Comparison of ENCODE assay signal across 8 cellular contexts in genomic region chr12:47905313-47905730, GRCh38. TPM values are rescaled to one million over a fixed set of nuclear protein-coding genes. Genes with fewer than 3 reads are reported as not detected.
DNase-seq lines count a peak whose midpoint lies in the region; ATAC-seq and TF ChIP-seq lines count a peak whose summit lies in the region.

No MANE protein-coding gene starts in this region.

- H3K4me3 ChIP-seq in Panc1 (ENCODE audit: low read depth in 2 of 2, low read length in 2 of 2) (peak overlapping the region; percentile 49 to 69), endodermal cell (ENCODE audit: low read length) (peak overlapping the region; percentile 80), muscle layer of duodenum (ENCODE audit: low read depth in 1 of 2, low read length in 2 of 2) (peak overlapping the region; percentile 55 to 75)

- DNase-seq in activated T-cell treated with anti-CD3 and anti-CD28 coated beads, Interleukin-2, amount 50 U/mL, for 4 hours = peak; percentile 25
- DNase-seq in activated T-cell treated with anti-CD3 and anti-CD28 coated beads, Interleukin-2, amount 50 U/mL, for 48 hours = no peak
- DNase-seq in Panc1 (ENCODE audit: low read depth, low spot score) = no peak
- peak; percentile 96 for DNase-seq in endodermal cell
- no peak for DNase-seq in H4 (ENCODE audit: low spot score)

- TF ChIP-seq CTCF in Panc1 (IDR thresholded peaks at IDR 0.05) (peak; percentile 81), endodermal cell (conservative IDR thresholded peaks at IDR 0.05) (peak; percentile 78)

- intact Hi-C loops in Panc1 (cut with micrococcal nuclease; ENCODE audit: unreplicated experiment) = no loop called here

- POLR2A ChIA-PET in Panc1 (lab: Charles Lee) = no interaction called here

- H3K36me3 Mint-ChIP-seq in activated T-cell treated with anti-CD3 and anti-CD28 coated beads, Interleukin-2, amount 50 U/mL, for 4 hours (ENCODE audit: insufficient read depth) = peaks cover 9% of the 10 kb centered on the region
- no peaks in the 10 kb centered on the region for H3K36me3 Mint-ChIP-seq in endodermal cell (ENCODE audit: low read depth)

- H3K4me3 Mint-ChIP-seq in activated T-cell treated with anti-CD3 and anti-CD28 coated beads, Interleukin-2, amount 50 U/mL, for 4 hours = peak overlapping the region; percentile 97
- peak overlapping the region; percentile 54 for H3K4me3 Mint-ChIP-seq in endodermal cell

- ATAC-seq in activated T-cell treated with anti-CD3 and anti-CD28 coated beads, Interleukin-2, amount 50 U/mL, for 4 hours = peak; percentile 8 to 9
- ATAC-seq in HG02852 (IDR thresholded peaks at IDR 0.05; ENCODE audit: unreplicated experiment) (peak; percentile 16), Panc1 (peak; percentile 69), HG03469 (IDR thresholded peaks at IDR 0.05; ENCODE audit: unreplicated experiment) (no peak)

- H3K27me3 ChIP-seq in Panc1 (ENCODE audit: control insufficient read depth, insufficient read depth, low read length) (peaks cover 18% of the 10 kb centered on the region), endodermal cell (ENCODE audit: control insufficient read depth, insufficient read depth, low read length, poor library complexity, severe bottlenecking) (peaks cover 97% of the 10 kb centered on the region), muscle layer of duodenum (ENCODE audit: low read depth, low read length) (no peaks in the 10 kb centered on the region)

- no TSS peak for BruUV-seq in Panc1 (replicated peaks; lab: Mats Ljungman, UMichigan)

- in situ Hi-C loops in Panc1 (cut with HindIII; ENCODE audit: low pct_unique_long_range_greater_than_20kb, low sequenced_read_pairs) = no loop called here

- CTCF ChIA-PET in Panc1 (lab: Charles Lee) = interaction anchor here (0.6 to 1.7 kb wide), 5 partner anchors 8 to 572 kb away, joined by 3 to 9 read pairs (median 4); no protein-coding TSS in a partner anchor

- H3K9ac ChIP-seq in endodermal cell (ENCODE audit: extremely low read depth, low read length, poor library complexity, severe bottlenecking) = no peak overlapping the region

- H3K9me3 ChIP-seq in Panc1 (ENCODE audit: control insufficient read depth, insufficient read depth, low read depth, low read length) (no peaks in the 10 kb centered on the region), endodermal cell (ENCODE audit: control insufficient read depth, low read length) (no peaks in the 10 kb centered on the region), muscle layer of duodenum (ENCODE audit: control insufficient read depth in 1 of 2, low read length in 2 of 2) (no peaks in the 10 kb centered on the region)

- H3K9me3 Mint-ChIP-seq in activated T-cell treated with anti-CD3 and anti-CD28 coated beads, Interleukin-2, amount 50 U/mL, for 4 hours = no peaks in the 10 kb centered on the region
- no peaks in the 10 kb centered on the region for H3K9me3 Mint-ChIP-seq in endodermal cell

- H3K4me1 ChIP-seq in Panc1 (ENCODE audit: control insufficient read depth, insufficient read depth, low read length) = peaks cover 10% of the 10 kb centered on the region; the same call in 1 of the 2 replicates
- H3K4me1 ChIP-seq in endodermal cell (ENCODE audit: control insufficient read depth, insufficient read depth, low read length) = no peaks in the 10 kb centered on the region
- peaks cover 7 to 20% of the 10 kb centered on the region in 2 donors for H3K4me1 ChIP-seq in muscle layer of duodenum (ENCODE audit: control insufficient read depth in 1 of 2, insufficient read depth in 2 of 2, low read length in 2 of 2)

- peaks cover 4% of the 10 kb centered on the region for H3K27me3 Mint-ChIP-seq in activated T-cell treated with anti-CD3 and anti-CD28 coated beads, Interleukin-2, amount 50 U/mL, for 4 hours (ENCODE audit: low read depth)
- peaks cover 95% of the 10 kb centered on the region for H3K27me3 Mint-ChIP-seq in endodermal cell (ENCODE audit: insufficient read depth)

- 0 to 2% methylated on average over 5 to 34 of the region's 34 CpGs for WGBS in endodermal cell (ENCODE audit: insufficient coverage in 1 of 2, insufficient read length in 1 of 2), 2 experiments

- H3K27ac Mint-ChIP-seq in endodermal cell = peak overlapping the region; percentile 88

- H3K27ac ChIP-seq in Panc1 (ENCODE audit: low read length) (peak overlapping the region; percentile 51; the same call in 1 of the 2 replicates), endodermal cell (ENCODE audit: low read depth, low read length) (no peak overlapping the region), muscle layer of duodenum (ENCODE audit: low read length) (peak overlapping the region; percentile 43)

- peaks cover 42% of the 10 kb centered on the region for H3K4me1 Mint-ChIP-seq in activated T-cell treated with anti-CD3 and anti-CD28 coated beads, Interleukin-2, amount 50 U/mL, for 4 hours (ENCODE audit: low read depth)
- peaks cover 7% of the 10 kb centered on the region for H3K4me1 Mint-ChIP-seq in endodermal cell

- no peaks in the 10 kb centered on the region for H3K36me3 ChIP-seq in Panc1 (ENCODE audit: control insufficient read depth, insufficient read depth, low read length)
- H3K36me3 ChIP-seq in endodermal cell (ENCODE audit: control insufficient read depth, insufficient read depth, low read length) = no peaks in the 10 kb centered on the region
- H3K36me3 ChIP-seq in muscle layer of duodenum (ENCODE audit: control insufficient read depth in 1 of 2, insufficient read depth in 2 of 2, low read length in 2 of 2) = no peaks in the 10 kb centered on the region

RNA-seq across cellular contexts. Expression of gene VDR, which starts 0.5 kb away (rescaled TPM):
- total RNA-seq in activated T-cell treated with anti-CD3 and anti-CD28 coated beads, Interleukin-2, amount 50 U/mL, for 4 hours = 10 to 100 TPM; 83.5 to 95.1 (median 87.3) TPM
- total RNA-seq in Panc1 (2021; ENCODE audit: unreplicated experiment) (3.0 TPM), endodermal cell (under 1 TPM in 1 of 2 donors, not detected in 1; 0.04 TPM)
- 1.4 TPM for polyA plus RNA-seq in Panc1 (2012; ENCODE audit: insufficient read length)
- not detected for polyA plus RNA-seq in endodermal cell (2013, experiment 1 of 2)
- not detected for polyA plus RNA-seq in endodermal cell (2013, experiment 2 of 2)
- total RNA-seq in H4 (2014; rRNA removed; shearing (Covaris generic)) = 5.6 and 7.3 TPM in 2 replicates

RNA-seq across cellular contexts. Expression of gene TMEM106C, which starts 58.1 kb away (rescaled TPM):
- 10 to 100 TPM; 60.7 to 72.8 (median 63.1) TPM for total RNA-seq in activated T-cell treated with anti-CD3 and anti-CD28 coated beads, Interleukin-2, amount 50 U/mL, for 4 hours
- total RNA-seq in Panc1 (2021; ENCODE audit: unreplicated experiment) (93.7 TPM), endodermal cell (10 to 100 TPM; 17.3 to 61.6 TPM)
- polyA plus RNA-seq in Panc1 (2012; ENCODE audit: insufficient read length) = 80.2 TPM
- polyA plus RNA-seq in endodermal cell (2013, experiment 1 of 2) = 120 TPM
- polyA plus RNA-seq in endodermal cell (2013, experiment 2 of 2) = 114 TPM
- 294 and 314 TPM in 2 replicates for total RNA-seq in H4 (2014; rRNA removed; shearing (Covaris generic))

Comparison
In these comparisons a context has a peak if more than half of its experiments do, and no peak if none do; other contexts are left out.
1. DNase-seq: peak in activated T-cell treated with anti-CD3 and anti-CD28 coated beads, Interleukin-2, amount 50 U/mL, for 4 hours (single experiment) and endodermal cell (single experiment); none in activated T-cell treated with anti-CD3 and anti-CD28 coated beads, Interleukin-2, amount 50 U/mL, for 48 hours (0 of 2), Panc1 (single experiment) and H4 (single experiment).
2. RNA of gene VDR, which starts 0.5 kb away (total RNA-seq): 83.5 to 95.1 TPM in activated T-cell treated with anti-CD3 and anti-CD28 coated beads, Interleukin-2, amount 50 U/mL, for 4 hours; 5.6 to 7.3 TPM in H4, 3.0 TPM in Panc1 (single experiment) and 0.04 TPM in endodermal cell; every median in the first group is over 10 times any median in the second.
3. Peak in every context shown above with its lines, with median percentiles within 50 percentile points of each other: H3K4me3 ChIP-seq.